11 cellular contexts compared by ENCODE assay signal in the genomic region with DNA sequence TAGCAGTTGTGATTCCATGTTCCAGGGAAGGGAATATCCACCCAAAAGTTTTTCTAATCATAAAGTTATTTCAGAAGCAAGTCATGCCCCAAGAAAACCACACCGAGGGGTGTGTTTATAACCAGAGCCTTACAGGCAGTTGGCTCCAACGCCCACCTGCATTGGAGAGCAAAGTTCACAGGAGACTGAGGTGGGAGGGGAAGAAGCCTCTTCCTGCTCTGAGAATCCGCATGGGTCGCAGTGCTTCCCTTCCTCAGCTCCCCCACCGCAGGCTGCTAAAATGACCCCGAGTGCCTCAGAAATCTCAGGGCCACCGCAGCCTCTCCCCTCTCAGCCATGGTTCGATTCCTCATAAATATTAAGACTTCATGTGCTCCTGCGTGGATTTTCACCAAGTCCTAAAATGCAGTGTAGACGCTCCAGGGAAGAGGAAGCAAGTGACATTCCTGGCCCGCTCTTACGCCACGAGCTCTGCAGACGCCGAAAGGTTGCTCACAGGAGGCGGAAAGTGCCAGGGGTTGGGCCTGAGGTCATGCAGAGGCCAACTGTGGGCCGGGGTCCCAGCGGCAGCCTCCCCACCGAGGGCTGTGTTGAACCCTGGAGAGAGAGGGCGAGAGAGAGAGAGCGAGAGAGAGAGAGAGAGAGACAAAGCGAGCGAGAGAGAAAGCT. TPM values are rescaled to one million over a fixed set of nuclear protein-coding genes. Genes with fewer than 3 reads are reported as not detected.
DNase-seq lines count a peak whose midpoint lies in the region; ATAC-seq and TF ChIP-seq lines count a peak whose summit lies in the region.
"Had no signal": no experiment of that assay in that cellular context is flagged by ENCODE, and none has a peak within 500 bp of the region (broad histone marks: within the 10 kb centered on the region; RNA-seq: fewer than 3 reads in every experiment).

No MANE protein-coding gene starts in this region.

- peaks cover 2% of the 10 kb centered on the region in 2 donors for H3K36me3 Mint-ChIP-seq in activated T-cell treated with anti-CD3 and anti-CD28 coated beads, Interleukin-2, amount 50 U/mL, for 72 hours (ENCODE audit: insufficient read depth in 2 of 2)
- H3K36me3 Mint-ChIP-seq in activated T-cell treated with anti-CD3 and anti-CD28 coated beads, Interleukin-2, amount 50 U/mL, for 4 hours (ENCODE audit: insufficient read depth), result peaks cover 1% of the 10 kb centered on the region
- no peaks in the 10 kb centered on the region for H3K36me3 Mint-ChIP-seq in activated naive CD8-positive, alpha-beta T cell

- no peaks in the 10 kb centered on the region for H3K27me3 ChIP-seq in upper lobe of right lung

- H3K4me1 ChIP-seq in mucosa of descending colon (ENCODE audit: low read depth) (peaks cover 20% of the 10 kb centered on the region), upper lobe of right lung (peaks cover 15% of the 10 kb centered on the region)

- ATAC-seq in activated T-cell treated with anti-CD3 and anti-CD28 coated beads, Interleukin-2, amount 50 U/mL, for 72 hours (replicated peaks in 1 of 2), result no peak
- ATAC-seq in activated T-cell treated with anti-CD3 and anti-CD28 coated beads, Interleukin-2, amount 50 U/mL, for 4 hours, result no peak
- ATAC-seq in mucosa of descending colon (peak; percentile 85), upper lobe of right lung (peak; percentile 59)

- H3K9me3 Mint-ChIP-seq in activated T-cell treated with anti-CD3 and anti-CD28 coated beads, Interleukin-2, amount 50 U/mL, for 72 hours, result peaks cover 1 to 2% of the 10 kb centered on the region in 2 donors
- peaks cover 4% of the 10 kb centered on the region for H3K9me3 Mint-ChIP-seq in activated T-cell treated with anti-CD3 and anti-CD28 coated beads, Interleukin-2, amount 50 U/mL, for 4 hours
- no peaks in the 10 kb centered on the region for H3K9me3 Mint-ChIP-seq in activated naive CD8-positive, alpha-beta T cell (ENCODE audit: low read depth)

- H3K4me3 ChIP-seq in mucosa of descending colon, result no peak overlapping the region
- H3K4me3 ChIP-seq in upper lobe of right lung, result no peak overlapping the region

- H3K27me3 Mint-ChIP-seq in activated T-cell treated with anti-CD3 and anti-CD28 coated beads, Interleukin-2, amount 50 U/mL, for 72 hours (ENCODE audit: low read depth), result peaks cover 5% of the 10 kb centered on the region
- H3K27me3 Mint-ChIP-seq in activated T-cell treated with anti-CD3 and anti-CD28 coated beads, Interleukin-2, amount 50 U/mL, for 4 hours (ENCODE audit: low read depth), result peaks cover 8% of the 10 kb centered on the region
- no peaks in the 10 kb centered on the region for H3K27me3 Mint-ChIP-seq in activated naive CD8-positive, alpha-beta T cell

- no peak overlapping the region for H3K27ac Mint-ChIP-seq in activated T-cell treated with anti-CD3 and anti-CD28 coated beads, Interleukin-2, amount 50 U/mL, for 72 hours
- no peak overlapping the region for H3K27ac Mint-ChIP-seq in activated naive CD8-positive, alpha-beta T cell

- DNase-seq in activated T-cell treated with anti-CD3 and anti-CD28 coated beads, Interleukin-2, amount 50 U/mL, for 72 hours, result peak in 1 of 2 donors; percentile 56
- DNase-seq in activated T-cell treated with anti-CD3 and anti-CD28 coated beads, Interleukin-2, amount 50 U/mL, for 4 hours, result no peak
- DNase-seq in mucosa of descending colon (peak; percentile 76 to 88 (median 80)), upper lobe of right lung (no peak), NCI-H1417 treated with DMSO at 0.1 percent for 48 hours (lab: John Stamatoyannopoulos, UW) (no peak), SK-N-DZ (ENCODE audit: low spot score) (no peak), AG20443 (ENCODE audit: low spot score) (no peak)
- DNase-seq: effector memory CD4-positive, alpha-beta T cell; right cardiac atrium had no signal

- TF ChIP-seq CTCF in mucosa of descending colon (IDR thresholded peaks at IDR 0.05), result no peak
- no peak for TF ChIP-seq CTCF in upper lobe of right lung (IDR thresholded peaks at IDR 0.05)

- H3K36me3 ChIP-seq in mucosa of descending colon (ENCODE audit: low read depth) (no peaks in the 10 kb centered on the region), upper lobe of right lung (no peaks in the 10 kb centered on the region)

- peaks cover 64% of the 10 kb centered on the region for H3K4me1 Mint-ChIP-seq in activated T-cell treated with anti-CD3 and anti-CD28 coated beads, Interleukin-2, amount 50 U/mL, for 72 hours (ENCODE audit: low read depth)
- H3K4me1 Mint-ChIP-seq in activated T-cell treated with anti-CD3 and anti-CD28 coated beads, Interleukin-2, amount 50 U/mL, for 4 hours (ENCODE audit: low read depth), result peaks cover 55% of the 10 kb centered on the region
- H3K4me1 Mint-ChIP-seq in activated naive CD8-positive, alpha-beta T cell (ENCODE audit: low read depth), result peaks cover 55% of the 10 kb centered on the region

- H3K27ac ChIP-seq in upper lobe of right lung, result no peak overlapping the region
- H3K27ac ChIP-seq: KMS-11 had no signal

- intact Hi-C loops in mucosa of descending colon (cut with DNase I, micrococcal nuclease) (no loop called here), upper lobe of right lung (cut with DNase I) (no loop called here)

- no peaks in the 10 kb centered on the region for H3K9me3 ChIP-seq in mucosa of descending colon
- no peaks in the 10 kb centered on the region for H3K9me3 ChIP-seq in upper lobe of right lung

- peak overlapping the region; percentile 55 to 56 for H3K4me3 Mint-ChIP-seq in activated T-cell treated with anti-CD3 and anti-CD28 coated beads, Interleukin-2, amount 50 U/mL, for 72 hours
- H3K4me3 Mint-ChIP-seq in activated T-cell treated with anti-CD3 and anti-CD28 coated beads, Interleukin-2, amount 50 U/mL, for 4 hours, result no peak overlapping the region
- peak overlapping the region; percentile 51 for H3K4me3 Mint-ChIP-seq in activated naive CD8-positive, alpha-beta T cell

RNA-seq across cellular contexts. Expression of gene SPSB1, which starts 13.4 kb away (rescaled TPM):
- total RNA-seq in activated T-cell treated with anti-CD3 and anti-CD28 coated beads, Interleukin-2, amount 50 U/mL, for 72 hours, result 10 to 100 TPM; 12.2 to 15.6 TPM
- 1 to 10 TPM; 2.3 to 3.8 (median 3.0) TPM for total RNA-seq in activated T-cell treated with anti-CD3 and anti-CD28 coated beads, Interleukin-2, amount 50 U/mL, for 4 hours
- total RNA-seq in mucosa of descending colon (10 to 100 TPM; 22.1 to 35.5 (median 26.1) TPM), upper lobe of right lung (29.0 TPM)
- 1.3 and 1.8 TPM in 2 replicates for polyA plus RNA-seq in SK-N-DZ (2014; cell fraction: cytosol; rRNA removed)
- polyA plus RNA-seq in SK-N-DZ (2014; cell fraction: nucleus; rRNA removed), result 0.81 and 1.3 TPM in 2 replicates

RNA-seq across cellular contexts. Expression of gene H6PD, which starts 44.7 kb away (rescaled TPM):
- 10 to 100 TPM; 20.2 to 21.0 TPM for total RNA-seq in activated T-cell treated with anti-CD3 and anti-CD28 coated beads, Interleukin-2, amount 50 U/mL, for 72 hours
- total RNA-seq in activated T-cell treated with anti-CD3 and anti-CD28 coated beads, Interleukin-2, amount 50 U/mL, for 4 hours, result 1 to 10 TPM; 4.7 to 6.1 (median 5.0) TPM
- total RNA-seq in mucosa of descending colon (10 to 100 TPM; 27.6 to 35.3 (median 31.9) TPM), upper lobe of right lung (43.7 TPM)
- polyA plus RNA-seq in SK-N-DZ (2014; cell fraction: cytosol; rRNA removed), result 1.6 and 1.9 TPM in 2 replicates
- polyA plus RNA-seq in SK-N-DZ (2014; cell fraction: nucleus; rRNA removed), result 1.6 and 2.0 TPM in 2 replicates

Comparison
In these comparisons a context has a peak if more than half of its experiments do, and no peak if none do; other contexts are left out.
1. ATAC-seq: peak in mucosa of descending colon (single experiment) and upper lobe of right lung (single experiment); none in activated T-cell treated with anti-CD3 and anti-CD28 coated beads, Interleukin-2, amount 50 U/mL, for 72 hours (0 of 2) and activated T-cell treated with anti-CD3 and anti-CD28 coated beads, Interleukin-2, amount 50 U/mL, for 4 hours (0 of 2).
2. DNase-seq: peak in mucosa of descending colon (3 of 3); none in activated T-cell treated with anti-CD3 and anti-CD28 coated beads, Interleukin-2, amount 50 U/mL, for 4 hours (single experiment), upper lobe of right lung (single experiment), NCI-H1417 treated with DMSO at 0.1 percent for 48 hours (single experiment), SK-N-DZ (single experiment) and AG20443 (single experiment).